9 cellular contexts compared by ENCODE assay signal in genomic region chr4:40190880-40191815, GRCh38. TPM values are rescaled to one million over a fixed set of nuclear protein-coding genes. Genes with fewer than 3 reads are reported as not detected.
DNase-seq lines count a peak whose midpoint lies in the region; ATAC-seq and TF ChIP-seq lines count a peak whose summit lies in the region.
"Had no signal": no experiment of that assay in that cellular context is flagged by ENCODE, and none has a peak within 500 bp of the region (broad histone marks: within the 10 kb centered on the region; RNA-seq: fewer than 3 reads in every experiment).

No MANE protein-coding gene starts in this region.

- no peak for ATAC-seq in HG03439 (IDR thresholded peaks at IDR 0.05; ENCODE audit: unreplicated experiment)
- no peak for ATAC-seq in GM21390 (IDR thresholded peaks at IDR 0.05; ENCODE audit: unreplicated experiment)
- no peak for ATAC-seq in HG03378 (IDR thresholded peaks at IDR 0.05; ENCODE audit: unreplicated experiment)

- no peaks in the 10 kb centered on the region for H3K9me3 ChIP-seq in neural progenitor cell (ENCODE audit: low read depth)
- H3K9me3 ChIP-seq: adrenal gland had no signal

- H3K36me3 Mint-ChIP-seq in activated T-helper 1 cell treated with anti-CD3 and anti-CD28 coated beads, Interleukin-12 subunit alpha, Interleukin-12 subunit beta, Interleukin-2, Interleukin-4 antibody, amounts not matched to agents 30 ng/mL and 10 ng/mL and 1 ng/mL, durations not matched to agents 14 hours and 24 hours and 36 hours (ENCODE audit: low read depth): peaks cover 4% of the 10 kb centered on the region
- H3K36me3 Mint-ChIP-seq in neural progenitor cell: no peaks in the 10 kb centered on the region

- H3K36me3 ChIP-seq in neural progenitor cell: no peaks in the 10 kb centered on the region
- H3K36me3 ChIP-seq: adrenal gland had no signal

- peaks cover 36% of the 10 kb centered on the region for H3K4me1 ChIP-seq in neural progenitor cell
- H3K4me1 ChIP-seq: adrenal gland had no signal

- H3K27me3 ChIP-seq in neural progenitor cell: no peaks in the 10 kb centered on the region
- H3K27me3 ChIP-seq: adrenal gland had no signal

- intact Hi-C loops in activated T-helper 1 cell treated with anti-CD3 and anti-CD28 coated beads, Interleukin-12 subunit alpha, Interleukin-12 subunit beta, Interleukin-2, Interleukin-4 antibody, amounts not matched to agents 30 ng/mL and 10 ng/mL and 1 ng/mL, durations not matched to agents 14 hours and 24 hours and 36 hours (cut with micrococcal nuclease): loop anchor here (1.0 to 5.0 kb wide), 3 partner anchors 36 to 214 kb away; partner anchors contain the start of gene PDS5A
- intact Hi-C loops in posterior cingulate gyrus (cut with DNase I): no loop called here

- H3K4me3 ChIP-seq in GM12875 (ENCODE audit: low read depth, low read length) (peak overlapping the region; percentile 36), neural progenitor cell (no peak overlapping the region)
- H3K4me3 ChIP-seq: adrenal gland had no signal

- H3K79me2 ChIP-seq in neural progenitor cell (ENCODE audit: low read depth): no peaks in the 10 kb centered on the region

- H3K4me1 Mint-ChIP-seq in activated T-helper 1 cell treated with anti-CD3 and anti-CD28 coated beads, Interleukin-12 subunit alpha, Interleukin-12 subunit beta, Interleukin-2, Interleukin-4 antibody, amounts not matched to agents 30 ng/mL and 10 ng/mL and 1 ng/mL, durations not matched to agents 14 hours and 24 hours and 36 hours (ENCODE audit: low read depth): peaks cover 89% of the 10 kb centered on the region
- H3K4me1 Mint-ChIP-seq in neural progenitor cell: peaks cover 46% of the 10 kb centered on the region

- peak overlapping the region; percentile 95 for H3K27ac Mint-ChIP-seq in activated T-helper 1 cell treated with anti-CD3 and anti-CD28 coated beads, Interleukin-12 subunit alpha, Interleukin-12 subunit beta, Interleukin-2, Interleukin-4 antibody, amounts not matched to agents 30 ng/mL and 10 ng/mL and 1 ng/mL, durations not matched to agents 14 hours and 24 hours and 36 hours
- no peak overlapping the region for H3K27ac Mint-ChIP-seq in neural progenitor cell

- no peak overlapping the region for H3K4me2 ChIP-seq in neural progenitor cell

- TF ChIP-seq CTCF in GM12875 (IDR thresholded peaks at IDR 0.05; ENCODE audit: borderline replicate concordance, insufficient read depth, low read depth, low read length) (no peak), neural progenitor cell (IDR thresholded peaks at IDR 0.05) (no peak)

- no peaks in the 10 kb centered on the region for H3K27me3 Mint-ChIP-seq in activated T-helper 1 cell treated with anti-CD3 and anti-CD28 coated beads, Interleukin-12 subunit alpha, Interleukin-12 subunit beta, Interleukin-2, Interleukin-4 antibody, amounts not matched to agents 30 ng/mL and 10 ng/mL and 1 ng/mL, durations not matched to agents 14 hours and 24 hours and 36 hours (ENCODE audit: insufficient read depth)
- H3K27me3 Mint-ChIP-seq in neural progenitor cell (ENCODE audit: insufficient read depth, low read depth): peaks cover 5% of the 10 kb centered on the region

- H3F3A ChIP-seq in neural progenitor cell (ENCODE audit: low read depth): peaks cover 24% of the 10 kb centered on the region

- H3K9me3 Mint-ChIP-seq in activated T-helper 1 cell treated with anti-CD3 and anti-CD28 coated beads, Interleukin-12 subunit alpha, Interleukin-12 subunit beta, Interleukin-2, Interleukin-4 antibody, amounts not matched to agents 30 ng/mL and 10 ng/mL and 1 ng/mL, durations not matched to agents 14 hours and 24 hours and 36 hours: peaks cover 5% of the 10 kb centered on the region
- H3K9me3 Mint-ChIP-seq in neural progenitor cell: no peaks in the 10 kb centered on the region

- H4K20me1 ChIP-seq in neural progenitor cell (ENCODE audit: low read depth): no peaks in the 10 kb centered on the region

- no peak overlapping the region for H3K27ac ChIP-seq in neural progenitor cell
- H3K27ac ChIP-seq: adrenal gland had no signal

- H3K9ac ChIP-seq in neural progenitor cell: no peak overlapping the region

- DNase-seq in NCI-H2029 treated with DMSO at 0.1 percent for 48 hours (lab: John Stamatoyannopoulos, UW) (peak; percentile 61), neural progenitor cell (ENCODE audit: low spot score) (no peak), posterior cingulate gyrus (no peak)
- DNase-seq in activated T-helper 1 cell treated with anti-CD3 and anti-CD28 coated beads, Interleukin-12 subunit alpha, Interleukin-12 subunit beta, Interleukin-2, Interleukin-4 antibody, amounts not matched to agents 30 ng/mL and 10 ng/mL and 1 ng/mL, durations not matched to agents 14 hours and 24 hours and 36 hours (ENCODE audit: low spot score): no peak
- DNase-seq: adrenal gland had no signal

- H3K4me3 Mint-ChIP-seq in activated T-helper 1 cell treated with anti-CD3 and anti-CD28 coated beads, Interleukin-12 subunit alpha, Interleukin-12 subunit beta, Interleukin-2, Interleukin-4 antibody, amounts not matched to agents 30 ng/mL and 10 ng/mL and 1 ng/mL, durations not matched to agents 14 hours and 24 hours and 36 hours: peak overlapping the region; percentile 84
- H3K4me3 Mint-ChIP-seq in neural progenitor cell: no peak overlapping the region

- H2AFZ ChIP-seq in neural progenitor cell (replicated peaks): peak overlapping the region; percentile 73

RNA-seq across cellular contexts. Expression of gene RHOH, which starts 5.7 kb away (rescaled TPM):
- 105 and 111 TPM in 2 replicates for total RNA-seq in activated T-helper 1 cell treated with anti-CD3 and anti-CD28 coated beads, Interleukin-12 subunit alpha, Interleukin-12 subunit beta, Interleukin-2, Interleukin-4 antibody, amounts not matched to agents 30 ng/mL and 10 ng/mL and 1 ng/mL, durations not matched to agents 14 hours and 24 hours and 36 hours
- 5.7 and 11.2 TPM in 2 replicates for total RNA-seq in neural progenitor cell (ENCODE audit: low replicate concordance)
